8 cellular contexts compared by ENCODE assay signal in genomic region chr11:119323532-119324033, GRCh38.
DNase-seq lines count a peak whose midpoint lies in the region; TF ChIP-seq lines count a peak whose summit lies in the region.

No MANE protein-coding gene starts in this region.

- no peak overlapping the region for H3K4me3 ChIP-seq in GM12875 (ENCODE audit: low read depth, low read length)
- no peak overlapping the region for H3K4me3 ChIP-seq in choroid plexus epithelial cell (ENCODE audit: low read depth, low read length)

- DNase-seq in NCI-H345 treated with DMSO at 0.1 percent for 48 hours (lab: John Stamatoyannopoulos, UW; ENCODE audit: unreplicated experiment) (peak; percentile 15), choroid plexus epithelial cell (ENCODE audit: low read depth) (peak; percentile 78), medulla oblongata (ENCODE audit: extremely low spot score) (peak; percentile 81), GM19240 (ENCODE audit: insufficient read length, low spot score) (no peak)
- peak; percentile 91 for DNase-seq in activated CD4-positive, alpha-beta T cell treated with anti-CD3 and anti-CD28 coated beads for 48 hours
- DNase-seq in stimulated activated CD8-positive, alpha-beta memory T cell treated with anti-CD3 and anti-CD28 coated beads, Interleukin-15, amount 100 ng/mL, for 24 hours (ENCODE audit: low read depth) = peak; percentile 64

- no peak overlapping the region for H3K27ac ChIP-seq in 22Rv1

- peak; percentile 88 for TF ChIP-seq CTCF in 22Rv1 (IDR thresholded peaks at IDR 0.05)
- peak; percentile 78 for TF ChIP-seq CTCF in GM12875 (IDR thresholded peaks at IDR 0.05; ENCODE audit: borderline replicate concordance, insufficient read depth, low read depth, low read length)
- peak; percentile 84 for TF ChIP-seq CTCF in choroid plexus epithelial cell (conservative IDR thresholded peaks at IDR 0.05; ENCODE audit: low read depth, low read length)
